In the genomic region with DNA sequence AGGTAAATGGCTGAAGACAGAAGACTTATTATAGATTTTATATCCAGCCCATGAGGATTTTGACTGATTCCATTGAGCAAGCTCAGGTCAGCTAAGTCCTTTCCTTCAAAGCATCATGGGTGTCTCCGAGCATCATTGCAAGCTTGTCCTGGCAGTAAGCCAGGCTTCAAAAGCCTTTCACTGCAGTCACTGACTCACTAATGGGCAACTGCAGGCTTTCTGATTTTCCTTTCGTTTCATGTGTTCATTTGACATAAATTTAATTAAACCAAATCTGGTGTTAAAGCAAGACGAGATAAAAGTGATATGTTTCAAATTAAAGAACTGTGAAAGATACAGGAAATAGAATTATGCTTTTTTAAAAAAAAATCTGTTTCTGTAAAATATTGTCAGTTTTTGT, we compare ENCODE assay signal across 17 cellular contexts.
A peak's percentile ranks its signal among the peaks of the same experiment; 100 is the strongest.
DNase-seq lines count a peak whose midpoint lies in the region; ATAC-seq lines count a peak whose summit lies in the region.
"Had no signal": no experiment of that assay in that cellular context is flagged by ENCODE, and none has a peak within 500 bp of the region (broad histone marks: within the 10 kb centered on the region; RNA-seq: fewer than 3 reads in every experiment).

No MANE protein-coding gene starts in this region.

- no peak overlapping the region for H3K27ac Mint-ChIP-seq in stimulated activated memory B cell treated with anti-CD40 and anti-IgM and Interleukin-4, amounts not matched to agents 10 μg/mL and 1 μg/mL and 100 μg/mL, for 72 hours
- H3K27ac Mint-ChIP-seq: activated CD4-positive, alpha-beta T cell treated with anti-CD3 and anti-CD28 coated beads, Interleukin-2, amount 10 ng/mL, durations not matched to agents 7 days and 5 days; IgD-negative memory B cell had no signal

- no peak overlapping the region for H3K4me3 Mint-ChIP-seq in stimulated activated memory B cell treated with anti-CD40 and anti-IgM and Interleukin-4, amounts not matched to agents 10 μg/mL and 1 μg/mL and 100 μg/mL, for 72 hours
- H3K4me3 Mint-ChIP-seq: activated CD4-positive, alpha-beta T cell treated with anti-CD3 and anti-CD28 coated beads, Interleukin-2, amount 10 ng/mL, durations not matched to agents 7 days and 5 days; IgD-negative memory B cell had no signal

- no peaks in the 10 kb centered on the region for H3K4me1 Mint-ChIP-seq in stimulated activated memory B cell treated with anti-CD40 and anti-IgM and Interleukin-4, amounts not matched to agents 10 μg/mL and 1 μg/mL and 100 μg/mL, for 72 hours
- H3K4me1 Mint-ChIP-seq: activated CD4-positive, alpha-beta T cell treated with anti-CD3 and anti-CD28 coated beads, Interleukin-2, amount 10 ng/mL, durations not matched to agents 7 days and 5 days; IgD-negative memory B cell had no signal

- H3K4me3 ChIP-seq in MG63, result no peak overlapping the region
- H3K4me3 ChIP-seq: colonic mucosa, gastroesophageal sphincter had no signal

- no peaks in the 10 kb centered on the region for H3K27me3 Mint-ChIP-seq in stimulated activated memory B cell treated with anti-CD40 and anti-IgM and Interleukin-4, amounts not matched to agents 10 μg/mL and 1 μg/mL and 100 μg/mL, for 72 hours
- H3K27me3 Mint-ChIP-seq: activated CD4-positive, alpha-beta T cell treated with anti-CD3 and anti-CD28 coated beads, Interleukin-2, amount 10 ng/mL, durations not matched to agents 7 days and 5 days; IgD-negative memory B cell had no signal

- no peak for ATAC-seq in GM18517 (IDR thresholded peaks at IDR 0.05; ENCODE audit: unreplicated experiment)
- ATAC-seq in stimulated activated memory B cell treated with anti-CD40 and anti-IgM and Interleukin-4, amounts not matched to agents 10 μg/mL and 1 μg/mL and 100 μg/mL, for 72 hours, result no peak
- ATAC-seq: gastroesophageal sphincter had no signal

- DNase-seq in Ammon's horn (ENCODE audit: low spot score) (peak; percentile 37), MG63 (peak; percentile 23), SK-MEL-5 (ENCODE audit: low read depth, low spot score) (peak; percentile 24), globus pallidus (ENCODE audit: low spot score) (peak; percentile 6), NCI-H187 (lab: John Stamatoyannopoulos, UW) (no peak), superior temporal gyrus (ENCODE audit: extremely low spot score) (no peak)
- DNase-seq: activated CD4-positive, alpha-beta T cell treated with anti-CD3 and anti-CD28 coated beads, Interleukin-2, amount 10 ng/mL, durations not matched to agents 7 days and 5 days; activated effector memory CD4-positive, alpha-beta T cell treated with anti-CD3 and anti-CD28 coated beads, Interleukin-2, amount 50 U/mL, for 16 hours; colonic mucosa; GOT3; NCI-H526 treated with DMSO at 0.1 percent for 48 hours; stimulated activated CD8-positive, alpha-beta memory T cell treated with anti-CD3 and anti-CD28 coated beads, Interleukin-4, amount 100 ng/mL, for 48 hours had no signal

- no peaks in the 10 kb centered on the region for H3K36me3 ChIP-seq in MG63
- H3K36me3 ChIP-seq: colonic mucosa, gastroesophageal sphincter, neutrophil had no signal

- H3K27me3 ChIP-seq in MG63, result no peaks in the 10 kb centered on the region
- H3K27me3 ChIP-seq: colonic mucosa, neutrophil had no signal

- in situ Hi-C loops in SK-MEL-5 (cut with HindIII; ENCODE audit: low pct_unique_long_range_greater_than_20kb, low sequenced_read_pairs), result no loop called here

- no peaks in the 10 kb centered on the region for H3K9me3 Mint-ChIP-seq in stimulated activated memory B cell treated with anti-CD40 and anti-IgM and Interleukin-4, amounts not matched to agents 10 μg/mL and 1 μg/mL and 100 μg/mL, for 72 hours
- H3K9me3 Mint-ChIP-seq: activated CD4-positive, alpha-beta T cell treated with anti-CD3 and anti-CD28 coated beads, Interleukin-2, amount 10 ng/mL, durations not matched to agents 7 days and 5 days; IgD-negative memory B cell had no signal

- H3K36me3 Mint-ChIP-seq in stimulated activated memory B cell treated with anti-CD40 and anti-IgM and Interleukin-4, amounts not matched to agents 10 μg/mL and 1 μg/mL and 100 μg/mL, for 72 hours, result no peaks in the 10 kb centered on the region
- H3K36me3 Mint-ChIP-seq: IgD-negative memory B cell had no signal

- H3K9me3 ChIP-seq in MG63, result no peaks in the 10 kb centered on the region
- H3K9me3 ChIP-seq: colonic mucosa, gastroesophageal sphincter, neutrophil had no signal

Comparison
In these comparisons a context has a peak if more than half of its experiments do, and no peak if none do; other contexts are left out.
1. DNase-seq: peak in Ammon's horn (single experiment), MG63 (single experiment), SK-MEL-5 (single experiment) and globus pallidus (single experiment); none in NCI-H187 (0 of 2) and superior temporal gyrus (single experiment).